19 cellular contexts compared by ENCODE assay signal in genomic region chr6:168428052-168428829, GRCh38. TPM values are rescaled to one million over a fixed set of nuclear protein-coding genes. Genes with fewer than 3 reads are reported as not detected.
"Had no signal": no experiment of that assay in that cellular context is flagged by ENCODE, and none has a peak within 500 bp of the region (broad histone marks: within the 10 kb centered on the region; RNA-seq: fewer than 3 reads in every experiment).

No MANE protein-coding gene starts in this region.

- H3K27me3 ChIP-seq: brain microvascular endothelial cell, ovary, tibial artery, uterus had no signal

- H3K4me1 ChIP-seq: gastroesophageal sphincter, uterus had no signal

- H3K4me3 ChIP-seq: gastroesophageal sphincter, ovary, tibial artery, uterus had no signal

- H3K36me3 ChIP-seq: brain microvascular endothelial cell, gastroesophageal sphincter, ovary, tibial artery, uterus had no signal

- H3K27ac ChIP-seq: brain microvascular endothelial cell, epithelial cell of prostate, gastroesophageal sphincter, ovary, tibial artery, uterus had no signal

- H3K9me3 ChIP-seq: gastroesophageal sphincter, ovary, tibial artery, uterus had no signal

- FAIRE-seq: kidney had no signal

- DNase-seq: activated CD4-positive, alpha-beta T cell treated with anti-CD3 and anti-CD28 coated beads for 48 hours; activated effector memory CD4-positive, alpha-beta T cell treated with Interleukin-2 at 50 U/mL for 16 hours; activated T-cell treated with anti-CD3 and anti-CD28 coated beads, Interleukin-2, amount 50 U/mL, for 24 hours; amniotic stem cell; brain microvascular endothelial cell; effector memory CD8-positive, alpha-beta T cell; kidney; left ventricle myocardium superior; mesenchymal stem cell; nephron progenitor cell; ovary; stimulated activated CD4-positive, alpha-beta T cell treated with anti-CD3 and anti-CD28 coated beads, Interleukin-15, amount 100 ng/mL, for 24 hours; stimulated activated CD4-positive, alpha-beta T cell treated with anti-CD3 and anti-CD28 coated beads, Interleukin-4, amount 100 ng/mL, for 4 hours; tibial artery; uterus had no signal

RNA-seq across cellular contexts. Expression of gene SMOC2, which starts 12.7 kb away (rescaled TPM):
- total RNA-seq: activated CD8-positive, alpha-beta memory T cell treated with anti-CD3 and anti-CD28 coated beads for 36 hours; activated naive CD4-positive, alpha-beta T cell treated with anti-CD3 and anti-CD28 coated beads, Interleukin-2, amount 50 U/mL, for 72 hours had no signal
